Comparison of ENCODE assay signal across 9 cellular contexts in genomic region chr10:62093863-62094291, GRCh38.
A peak's percentile ranks its signal among the peaks of the same experiment; 100 is the strongest.
DNase-seq lines count a peak whose midpoint lies in the region; ATAC-seq and TF ChIP-seq lines count a peak whose summit lies in the region.
"Had no signal": no experiment of that assay in that cellular context is flagged by ENCODE, and none has a peak within 500 bp of the region (broad histone marks: within the 10 kb centered on the region; RNA-seq: fewer than 3 reads in every experiment).

No MANE protein-coding gene starts in this region.

- H3K4me1 ChIP-seq in neuronal stem cell (ENCODE audit: control insufficient read depth in 2 of 2, insufficient read depth in 1 of 2, low read depth in 1 of 2, low read length in 2 of 2): peaks cover 5 to 9% of the 10 kb centered on the region in 2 donors

- no peak overlapping the region for H4K8ac ChIP-seq in neuronal stem cell (ENCODE audit: low read depth, low read length)

- no peak overlapping the region for H2BK120ac ChIP-seq in neuronal stem cell (ENCODE audit: low read depth, low read length)

- peaks cover 0 to 28% of the 10 kb centered on the region in 2 donors for H3K36me3 ChIP-seq in neuronal stem cell (replicated peaks in 1 of 2; ENCODE audit: control insufficient read depth in 2 of 2, insufficient read depth in 2 of 2, low read length in 2 of 2)

- H3K23ac ChIP-seq in neuronal stem cell (ENCODE audit: low read depth, low read length, poor library complexity): no peak overlapping the region

- no peak overlapping the region for H3K9ac ChIP-seq in neuronal stem cell (ENCODE audit: low read depth, low read length, poor library complexity)

- ATAC-seq in SK-N-SH treated with all-trans-retinoic acid at 6 μM for 48 hours (peak; percentile 83), sciatic nerve (peak; percentile 6), HG02678 (IDR thresholded peaks at IDR 0.05; ENCODE audit: unreplicated experiment) (no peak), HG03045 (IDR thresholded peaks at IDR 0.05; ENCODE audit: unreplicated experiment) (no peak)

- H3K4me3 ChIP-seq in neuronal stem cell (ENCODE audit: low read length in 2 of 2): no peak overlapping the region

- H3K14ac ChIP-seq in neuronal stem cell (ENCODE audit: low read length): no peak overlapping the region

- intact Hi-C loops in sciatic nerve (cut with DNase I): no loop called here

- no peak overlapping the region for H2AK5ac ChIP-seq in neuronal stem cell (ENCODE audit: low read depth, low read length)

- H3K27me3 ChIP-seq in neuronal stem cell (ENCODE audit: control insufficient read depth in 3 of 3, insufficient read depth in 3 of 3, low read depth in 1 of 3, low read length in 3 of 3): peaks cover 0 to 2% (median 0%) of the 10 kb centered on the region in 3 experiments

- no CpG with 5 or more reads among the region's 4 CpGs for WGBS in neuronal stem cell (ENCODE audit: extremely low coverage in 2 of 2, insufficient read length in 2 of 2, insufficient replicate concordance in 1 of 2), 2 donors

- H2BK15ac ChIP-seq in neuronal stem cell (ENCODE audit: low read length): no peak overlapping the region

- no peak overlapping the region for H2AFZ ChIP-seq in neuronal stem cell (ENCODE audit: low read length)

- H4K91ac ChIP-seq in neuronal stem cell (ENCODE audit: low read depth, low read length, poor library complexity): no peak overlapping the region

- H3K79me1 ChIP-seq in neuronal stem cell (ENCODE audit: low read depth, low read length): no peaks in the 10 kb centered on the region

- no peak overlapping the region for H3K18ac ChIP-seq in neuronal stem cell (ENCODE audit: low read length)

- no peak overlapping the region for H3K4ac ChIP-seq in neuronal stem cell (ENCODE audit: low read length)

- H3K27ac ChIP-seq in neuronal stem cell (replicated peaks; ENCODE audit: low read length): no peak overlapping the region

- no peak overlapping the region for H3K4me2 ChIP-seq in neuronal stem cell (ENCODE audit: insufficient read depth, low read length, poor library complexity, severe bottlenecking)

- H2BK12ac ChIP-seq in neuronal stem cell (ENCODE audit: low read length): no peak overlapping the region

- DNase-seq in ELF-1 (ENCODE audit: low read depth, low spot score) (peak; percentile 27), glomerular visceral epithelial cell (ENCODE audit: extremely low spot score) (peak; percentile 90), sciatic nerve (ENCODE audit: low spot score) (no peak), NCI-H1092 treated with DMSO at 0.1 percent for 48 hours (lab: John Stamatoyannopoulos, UW) (no peak), neuronal stem cell (ENCODE audit: low spot score) (no peak)
- DNase-seq: NCI-H748 treated with DMSO at 0.1 percent for 48 hours had no signal

- H2BK5ac ChIP-seq in neuronal stem cell (ENCODE audit: low read length): no peak overlapping the region

- no peaks in the 10 kb centered on the region for H3K9me3 ChIP-seq in neuronal stem cell (replicated peaks in 1 of 2; ENCODE audit: control insufficient read depth in 2 of 2, insufficient read depth in 1 of 2, low read depth in 1 of 2, low read length in 2 of 2)

TF ChIP-seq in SK-N-SH treated with all-trans-retinoic acid at 6 μM for 48 hours, 23 proteins besides CTCF, POLR2A, EP300 and RAD21:
- TF ChIP-seq CSDC2 (CRISPR knock-in tag; IDR thresholded peaks at IDR 0.05) (no peak), ISL1 (CRISPR knock-in tag; IDR thresholded peaks at IDR 0.05) (peak; percentile 79)

Comparison
In these comparisons a context has a peak if more than half of its experiments do, and no peak if none do; other contexts are left out.
1. DNase-seq: peak in ELF-1 (single experiment) and glomerular visceral epithelial cell (single experiment); none in sciatic nerve (single experiment), NCI-H1092 treated with DMSO at 0.1 percent for 48 hours (single experiment) and neuronal stem cell (single experiment).
2. ATAC-seq: peak in SK-N-SH treated with all-trans-retinoic acid at 6 μM for 48 hours (single experiment) and sciatic nerve (single experiment); none in HG02678 (single experiment) and HG03045 (single experiment).